ENCODE assay signal across 21 cellular contexts in the genomic region with DNA sequence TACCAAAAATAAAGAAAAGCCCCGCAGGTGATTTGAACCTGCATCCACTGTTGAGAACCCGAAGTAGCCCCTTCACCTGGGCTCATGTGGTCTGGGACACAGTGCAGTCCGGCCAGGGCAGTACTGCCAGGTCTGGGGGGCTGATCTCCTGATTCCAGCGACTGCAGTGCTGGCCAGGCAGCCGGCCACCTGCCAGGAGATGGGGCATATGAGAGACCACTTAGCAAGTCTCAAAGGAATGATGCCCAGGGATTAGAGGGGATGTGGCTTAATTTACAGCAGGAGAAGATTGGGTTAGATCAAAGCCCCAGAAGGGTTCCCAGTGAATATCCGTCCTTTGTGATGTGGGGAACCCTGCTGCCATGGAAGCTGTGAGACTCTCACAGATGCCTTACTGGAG.
DNase-seq lines count a peak whose midpoint lies in the region; ATAC-seq and TF ChIP-seq lines count a peak whose summit lies in the region.
"Had no signal": no experiment of that assay in that cellular context is flagged by ENCODE, and none has a peak within 500 bp of the region (broad histone marks: within the 10 kb centered on the region; RNA-seq: fewer than 3 reads in every experiment).

No MANE protein-coding gene starts in this region.

- no peak for TF ChIP-seq RAD21 in SK-N-SH (IDR thresholded peaks at IDR 0.05; ENCODE audit: low read length)

- peak; percentile 54 for DNase-seq in SK-N-SH
- DNase-seq in NCI-H1092 (lab: John Stamatoyannopoulos, UW): peak; percentile 39
- no peak for DNase-seq in dorsolateral prefrontal cortex
- peak; percentile 51 for DNase-seq in posterior vena cava (ENCODE audit: low spot score)
- no peak for DNase-seq in type B pancreatic cell (ENCODE audit: extremely low spot score, unreplicated experiment)
- DNase-seq: activated CD4-positive, alpha-beta T cell treated with anti-CD3 and anti-CD28 coated beads for 36 hours; activated naive CD4-positive, alpha-beta T cell treated with Interleukin-2 at 50 U/mL for 16 hours; activated T-cell treated with anti-CD3 and anti-CD28 coated beads, Interleukin-2, amount 50 U/mL, for 4 hours; amniotic stem cell; Caco-2; gastrocnemius medialis; kidney glomerular epithelial cell; NCI-H2171; NCI-H510A treated with DMSO at 0.1 percent for 48 hours; small intestine; stimulated activated CD4-positive, alpha-beta T cell treated with anti-CD3 and anti-CD28 coated beads, Interleukin-2, amount 100 ng/mL, for 24 hours; T-helper 17 cell had no signal

- CTCF ChIA-PET in SK-N-SH (lab: Yijun Ruan, JAX): interaction anchor here (4.6 kb wide), 1 partner anchor 304 kb away, joined by 19 read pairs; no protein-coding TSS in a partner anchor

- H3K4me2 ChIP-seq in SK-N-SH: no peak overlapping the region
- H3K4me2 ChIP-seq: A549 had no signal

- H3K4me3 Mint-ChIP-seq in type B pancreatic cell: no peak overlapping the region
- H3K4me3 Mint-ChIP-seq: activated CD4-positive, alpha-beta T cell treated with anti-CD3 and anti-CD28 coated beads for 36 hours; activated T-cell treated with anti-CD3 and anti-CD28 coated beads, Interleukin-2, amount 50 U/mL, for 4 hours; T-helper 17 cell had no signal

- peaks cover 22% of the 10 kb centered on the region for H3K4me1 Mint-ChIP-seq in type B pancreatic cell (ENCODE audit: unreplicated experiment)
- H3K4me1 Mint-ChIP-seq: activated CD4-positive, alpha-beta T cell treated with anti-CD3 and anti-CD28 coated beads for 36 hours had no signal

- no peak overlapping the region for H2AFZ ChIP-seq in SK-N-SH (ENCODE audit: low read depth)

- H3K27me3 ChIP-seq in SK-N-SH (ENCODE audit: insufficient read depth) (peaks cover 21% of the 10 kb centered on the region), dorsolateral prefrontal cortex (peaks cover 0 to 5% (median 0%) of the 10 kb centered on the region in 45 donors)
- H3K27me3 ChIP-seq: gastrocnemius medialis had no signal

- H3K27me3 Mint-ChIP-seq in type B pancreatic cell: peaks cover 67% of the 10 kb centered on the region
- H3K27me3 Mint-ChIP-seq: activated CD4-positive, alpha-beta T cell treated with anti-CD3 and anti-CD28 coated beads for 36 hours; T-helper 17 cell had no signal

- H3K9me3 ChIP-seq in SK-N-SH: no peaks in the 10 kb centered on the region
- H3K9me3 ChIP-seq: A549, Caco-2, gastrocnemius medialis had no signal

- no peaks in the 10 kb centered on the region for H4K20me1 ChIP-seq in SK-N-SH (ENCODE audit: insufficient read depth)

- intact Hi-C loops in dorsolateral prefrontal cortex (cut with DNase I): no loop called here
- intact Hi-C loops in posterior vena cava (cut with DNase I): no loop called here

- H3K27ac ChIP-seq in SK-N-SH (ENCODE audit: low read depth in 2 of 2, low read length in 1 of 2) (peak overlapping the region in 1 of 2 experiments; percentile 94; a peak in 2 of 4 replicates), dorsolateral prefrontal cortex (peak overlapping the region in 37 of 59 donors; percentile 8 to 85 (median 67))
- H3K27ac ChIP-seq: A549, gastrocnemius medialis had no signal

- no peak overlapping the region for H3K9ac ChIP-seq in SK-N-SH

- H3K9me2 ChIP-seq in SK-N-SH: no peaks in the 10 kb centered on the region

- no peaks in the 10 kb centered on the region for H3K79me2 ChIP-seq in SK-N-SH (ENCODE audit: insufficient read depth)

- peaks cover 0 to 52% of the 10 kb centered on the region in 2 experiments; a peak in 2 of 4 replicates for H3K4me1 ChIP-seq in SK-N-SH (ENCODE audit: control insufficient read depth in 1 of 2, insufficient read depth in 2 of 2, low read depth in 1 of 2, low read length in 1 of 2)
- H3K4me1 ChIP-seq: A549, Caco-2 had no signal

- no peak overlapping the region for H3K27ac Mint-ChIP-seq in type B pancreatic cell
- H3K27ac Mint-ChIP-seq: activated CD4-positive, alpha-beta T cell treated with anti-CD3 and anti-CD28 coated beads for 36 hours had no signal

- POLR2A ChIA-PET in SK-N-SH (lab: Yijun Ruan, JAX): interaction anchor here (1.7 kb wide), 1 partner anchor 13 kb away, joined by 4 read pairs; no protein-coding TSS in a partner anchor

- TF ChIP-seq CTCF in SK-N-SH (IDR thresholded peaks at IDR 0.05) (no peak), dorsolateral prefrontal cortex (IDR thresholded peaks at IDR 0.05 in 54 of 56, conservative IDR thresholded peaks at IDR 0.05 in 2 of 56; ENCODE audit: low read depth in 1 of 56, partially characterized antibody in 56 of 56) (no peak), type B pancreatic cell (conservative IDR thresholded peaks at IDR 0.05) (no peak)

- no peaks in the 10 kb centered on the region for H3F3A ChIP-seq in SK-N-SH (replicated peaks; ENCODE audit: insufficient read depth)

- ATAC-seq in SK-N-SH treated with all-trans-retinoic acid at 6 μM for 48 hours (no peak), GM18520 (IDR thresholded peaks at IDR 0.05; ENCODE audit: unreplicated experiment) (no peak), HG03139 (IDR thresholded peaks at IDR 0.05; ENCODE audit: unreplicated experiment) (no peak)
- ATAC-seq: A549; activated CD4-positive, alpha-beta T cell treated with anti-CD3 and anti-CD28 coated beads for 36 hours; activated T-cell treated with anti-CD3 and anti-CD28 coated beads, Interleukin-2, amount 50 U/mL, for 4 hours; gastrocnemius medialis; T-helper 17 cell had no signal

- H3K4me3 ChIP-seq in SK-N-SH (ENCODE audit: low read depth in 2 of 2, low read length in 1 of 2): no peak overlapping the region
- H3K4me3 ChIP-seq in dorsolateral prefrontal cortex: peak overlapping the region in 2 of 59 donors; percentile 12 to 21
- H3K4me3 ChIP-seq: A549, gastrocnemius medialis had no signal

- 33% methylated on average over 6 of the region's 6 CpGs for WGBS in SK-N-SH (ENCODE audit: low lambda C conversion rate)

- H3K9me3 Mint-ChIP-seq in type B pancreatic cell: peaks cover 5% of the 10 kb centered on the region

- no peak for TF ChIP-seq EP300 in SK-N-SH (IDR thresholded peaks at IDR 0.05; ENCODE audit: borderline replicate concordance in 1 of 2, low read depth in 1 of 2, low read length in 1 of 2)

- peaks cover 4% of the 10 kb centered on the region for H3K36me3 Mint-ChIP-seq in type B pancreatic cell

- H3K36me3 ChIP-seq in SK-N-SH (replicated peaks in 1 of 2; ENCODE audit: control insufficient read depth in 1 of 2, insufficient read depth in 2 of 2, low read length in 1 of 2): no peaks in the 10 kb centered on the region
- H3K36me3 ChIP-seq: gastrocnemius medialis had no signal

TF ChIP-seq in SK-N-SH, 30 proteins besides CTCF, POLR2A, EP300 and RAD21:
- TF ChIP-seq GATA2 (CRISPR knock-in tag; IDR thresholded peaks at IDR 0.05) (peak; percentile 15; the same call in 1 of the 2 replicates), SMC3 (IDR thresholded peaks at IDR 0.05; ENCODE audit: low read depth, low read length) (no peak), RFX5 (IDR thresholded peaks at IDR 0.05; ENCODE audit: low read length) (no peak), YY1 (IDR thresholded peaks at IDR 0.05; ENCODE audit: low read depth) (no peak), NFIC (IDR thresholded peaks at IDR 0.05; ENCODE audit: borderline replicate concordance) (no peak)

TF ChIP-seq in SK-N-SH treated with all-trans-retinoic acid at 6 μM for 48 hours, 23 proteins besides CTCF, POLR2A, EP300 and RAD21 (continues in another document):
- TF ChIP-seq CSDC2 (CRISPR knock-in tag; IDR thresholded peaks at IDR 0.05) (no peak), ARNTL (CRISPR knock-in tag; IDR thresholded peaks at IDR 0.05; ENCODE audit: borderline replicate concordance, low read depth) (no peak), ESRRG (CRISPR knock-in tag; IDR thresholded peaks at IDR 0.05) (no peak), SNAI2 (CRISPR knock-in tag; IDR thresholded peaks at IDR 0.05) (no peak), RARB (CRISPR knock-in tag; IDR thresholded peaks at IDR 0.05) (no peak)
- TF ChIP-seq, protein P1, sequence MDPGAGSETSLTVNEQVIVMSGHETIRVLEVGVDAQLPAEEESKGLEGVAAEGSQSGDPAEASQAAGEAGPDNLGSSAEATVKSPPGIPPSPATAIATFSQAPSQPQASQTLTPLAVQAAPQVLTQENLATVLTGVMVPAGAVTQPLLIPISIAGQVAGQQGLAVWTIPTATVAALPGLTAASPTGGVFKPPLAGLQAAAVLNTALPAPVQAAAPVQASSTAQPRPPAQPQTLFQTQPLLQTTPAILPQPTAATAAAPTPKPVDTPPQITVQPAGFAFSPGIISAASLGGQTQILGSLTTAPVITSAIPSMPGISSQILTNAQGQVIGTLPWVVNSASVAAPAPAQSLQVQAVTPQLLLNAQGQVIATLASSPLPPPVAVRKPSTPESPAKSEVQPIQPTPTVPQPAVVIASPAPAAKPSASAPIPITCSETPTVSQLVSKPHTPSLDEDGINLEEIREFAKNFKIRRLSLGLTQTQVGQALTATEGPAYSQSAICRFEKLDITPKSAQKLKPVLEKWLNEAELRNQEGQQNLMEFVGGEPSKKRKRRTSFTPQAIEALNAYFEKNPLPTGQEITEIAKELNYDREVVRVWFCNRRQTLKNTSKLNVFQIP (CRISPR knock-in tag; IDR thresholded peaks at IDR 0.05; ENCODE audit: borderline replicate concordance, low read depth): no peak
- TF ChIP-seq, protein P2, sequence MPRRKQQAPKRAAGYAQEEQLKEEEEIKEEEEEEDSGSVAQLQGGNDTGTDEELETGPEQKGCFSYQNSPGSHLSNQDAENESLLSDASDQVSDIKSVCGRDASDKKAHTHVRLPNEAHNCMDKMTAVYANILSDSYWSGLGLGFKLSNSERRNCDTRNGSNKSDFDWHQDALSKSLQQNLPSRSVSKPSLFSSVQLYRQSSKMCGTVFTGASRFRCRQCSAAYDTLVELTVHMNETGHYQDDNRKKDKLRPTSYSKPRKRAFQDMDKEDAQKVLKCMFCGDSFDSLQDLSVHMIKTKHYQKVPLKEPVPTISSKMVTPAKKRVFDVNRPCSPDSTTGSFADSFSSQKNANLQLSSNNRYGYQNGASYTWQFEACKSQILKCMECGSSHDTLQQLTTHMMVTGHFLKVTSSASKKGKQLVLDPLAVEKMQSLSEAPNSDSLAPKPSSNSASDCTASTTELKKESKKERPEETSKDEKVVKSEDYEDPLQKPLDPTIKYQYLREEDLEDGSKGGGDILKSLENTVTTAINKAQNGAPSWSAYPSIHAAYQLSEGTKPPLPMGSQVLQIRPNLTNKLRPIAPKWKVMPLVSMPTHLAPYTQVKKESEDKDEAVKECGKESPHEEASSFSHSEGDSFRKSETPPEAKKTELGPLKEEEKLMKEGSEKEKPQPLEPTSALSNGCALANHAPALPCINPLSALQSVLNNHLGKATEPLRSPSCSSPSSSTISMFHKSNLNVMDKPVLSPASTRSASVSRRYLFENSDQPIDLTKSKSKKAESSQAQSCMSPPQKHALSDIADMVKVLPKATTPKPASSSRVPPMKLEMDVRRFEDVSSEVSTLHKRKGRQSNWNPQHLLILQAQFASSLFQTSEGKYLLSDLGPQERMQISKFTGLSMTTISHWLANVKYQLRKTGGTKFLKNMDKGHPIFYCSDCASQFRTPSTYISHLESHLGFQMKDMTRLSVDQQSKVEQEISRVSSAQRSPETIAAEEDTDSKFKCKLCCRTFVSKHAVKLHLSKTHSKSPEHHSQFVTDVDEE (CRISPR knock-in tag; IDR thresholded peaks at IDR 0.05): no peak

Comparison
In these comparisons a context has a peak if more than half of its experiments do, and no peak if none do; other contexts are left out.
1. DNase-seq: peak in SK-N-SH (single experiment), NCI-H1092 (single experiment) and posterior vena cava (single experiment); none in dorsolateral prefrontal cortex (0 of 10) and type B pancreatic cell (single experiment).